ENCODE assay signal across 19 cellular contexts in genomic region chr6:34795836-34796425, GRCh38. TPM values are rescaled to one million over a fixed set of nuclear protein-coding genes. Genes with fewer than 3 reads are reported as not detected.
DNase-seq lines count a peak whose midpoint lies in the region; ATAC-seq, FAIRE-seq and TF ChIP-seq lines count a peak whose summit lies in the region.
"Had no signal": no experiment of that assay in that cellular context is flagged by ENCODE, and none has a peak within 500 bp of the region (broad histone marks: within the 10 kb centered on the region; RNA-seq: fewer than 3 reads in every experiment).

No MANE protein-coding gene starts in this region.

- no peak for ATAC-seq in HG03521 (IDR thresholded peaks at IDR 0.05; ENCODE audit: unreplicated experiment)
- ATAC-seq: naive thymus-derived CD4-positive, alpha-beta T cell had no signal

- peak; percentile 92 for FAIRE-seq in H54 (lab: Jason Lieb, UNC)
- FAIRE-seq: GM18507 had no signal

- TF ChIP-seq POLR2A in H54 (IDR thresholded peaks at IDR 0.05; ENCODE audit: low read depth, low read length) = no peak

- peak; percentile 32 for DNase-seq in A172 (ENCODE audit: low spot score)
- peak; percentile 28 for DNase-seq in H54 (ENCODE audit: insufficient read length, low spot score)
- DNase-seq in amniotic stem cell (lab: John Stamatoyannopoulos, UW) = peak; percentile 5
- peak; percentile 67 for DNase-seq in iris pigment epithelial cell (ENCODE audit: low read depth)
- DNase-seq in NCI-H2081 (lab: John Stamatoyannopoulos, UW) = no peak
- no peak for DNase-seq in globus pallidus (ENCODE audit: low spot score)
- no peak for DNase-seq in superior temporal gyrus (ENCODE audit: extremely low spot score)
- DNase-seq: activated CD4-positive, alpha-beta T cell treated with anti-CD3 and anti-CD28 coated beads for 4 hours; activated naive CD8-positive, alpha-beta T cell treated with anti-CD3 and anti-CD28 coated beads for 36 hours; activated T-cell treated with anti-CD3 and anti-CD28 coated beads, Interleukin-2, amount 50 U/mL, for 24 hours; GOT3; left cardiac atrium; naive thymus-derived CD4-positive, alpha-beta T cell; NCI-H1436 treated with DMSO at 0.1 percent for 48 hours; NCI-H446; stimulated activated CD4-positive, alpha-beta T cell treated with anti-CD3 and anti-CD28 coated beads, Interleukin-15, amount 100 ng/mL, for 24 hours; T-helper 9 cell had no signal

RNA-seq across cellular contexts. Expression of gene BLTP3A, which starts 4.0 kb away (rescaled TPM):
- total RNA-seq in A172 (2014; rRNA removed; shearing (Covaris generic)) = 5.4 and 6.5 TPM in 2 replicates

RNA-seq across cellular contexts. Expression of gene SNRPC, which starts 38.6 kb away (rescaled TPM):
- 145 and 195 TPM in 2 replicates for total RNA-seq in A172 (2014; rRNA removed; shearing (Covaris generic))

Comparison
In these comparisons a context has a peak if more than half of its experiments do, and no peak if none do; other contexts are left out.
1. DNase-seq: peak in A172 (single experiment), H54 (single experiment), amniotic stem cell (single experiment) and iris pigment epithelial cell (single experiment); none in NCI-H2081 (0 of 2), globus pallidus (single experiment) and superior temporal gyrus (single experiment).